16 cellular contexts compared by ENCODE assay signal in genomic region chr5:73822989-73823339, GRCh38.
DNase-seq lines count a peak whose midpoint lies in the region; ATAC-seq, FAIRE-seq and TF ChIP-seq lines count a peak whose summit lies in the region.
"Had no signal": no experiment of that assay in that cellular context is flagged by ENCODE, and none has a peak within 500 bp of the region (broad histone marks: within the 10 kb centered on the region; RNA-seq: fewer than 3 reads in every experiment).

No MANE protein-coding gene starts in this region.

- H4K20me1 ChIP-seq in astrocyte (ENCODE audit: insufficient read depth, low read length) = no peaks in the 10 kb centered on the region

- H3K9me3 ChIP-seq in astrocyte (ENCODE audit: insufficient read depth, low read depth, low read length) = no peaks in the 10 kb centered on the region
- H3K9me3 ChIP-seq in left lung = no peaks in the 10 kb centered on the region

- intact Hi-C loops in left lung (cut with DNase I) = no loop called here

- peaks cover 66% of the 10 kb centered on the region for H3K4me1 ChIP-seq in ACC112 (ENCODE audit: control insufficient read depth, insufficient read depth, low read length, unreplicated experiment)
- peaks cover 43% of the 10 kb centered on the region for H3K4me1 ChIP-seq in astrocyte (ENCODE audit: insufficient read depth, low read length)
- peaks cover 4% of the 10 kb centered on the region in 2 donors for H3K4me1 ChIP-seq in left lung

- H3K4me2 ChIP-seq in astrocyte (ENCODE audit: low read length) = peak overlapping the region; percentile 30

- ATAC-seq in left lung (peak; percentile 78), HG03460 (IDR thresholded peaks at IDR 0.05; ENCODE audit: unreplicated experiment) (no peak), HG03442 (IDR thresholded peaks at IDR 0.05; ENCODE audit: unreplicated experiment) (no peak)
- ATAC-seq: stimulated activated naive CD8-positive, alpha-beta T cell treated with anti-CD3 and anti-CD28 coated beads, Interleukin-15, amount 100 ng/mL, for 72 hours had no signal

- H3K27me3 Mint-ChIP-seq in astrocyte (ENCODE audit: low read depth, unreplicated experiment) = no peaks in the 10 kb centered on the region
- H3K27me3 Mint-ChIP-seq: stimulated activated naive CD8-positive, alpha-beta T cell treated with anti-CD3 and anti-CD28 coated beads, Interleukin-15, amount 100 ng/mL, for 72 hours had no signal

- peak; percentile 56 for DNase-seq in M059J (ENCODE audit: low read depth)
- DNase-seq in astrocyte (ENCODE audit: low read depth) = peak; percentile 49
- DNase-seq in left lung = no peak
- DNase-seq in NCI-H1436 (lab: John Stamatoyannopoulos, UW) = no peak
- DNase-seq in H4 (ENCODE audit: low spot score) = no peak
- DNase-seq: GF-D8; NCI-H2107; SHP77; stimulated activated CD4-positive, alpha-beta T cell treated with anti-CD3 and anti-CD28 coated beads, Interleukin-4, amount 100 ng/mL, for 1 hour; stimulated activated naive CD8-positive, alpha-beta T cell treated with anti-CD3 and anti-CD28 coated beads, Interleukin-15, amount 100 ng/mL, for 72 hours; WERI-Rb-1 had no signal

- TF ChIP-seq CTCF in astrocyte (IDR thresholded peaks at IDR 0.05; ENCODE audit: insufficient read depth, low read depth, low read length) = no peak
- TF ChIP-seq CTCF in left lung (IDR thresholded peaks at IDR 0.05) = no peak

- peak overlapping the region; percentile 49 for H3K27ac Mint-ChIP-seq in astrocyte (ENCODE audit: unreplicated experiment)
- H3K27ac Mint-ChIP-seq: activated T-helper 1 cell treated with anti-CD3 and anti-CD28 coated beads, Interleukin-12 subunit alpha, Interleukin-12 subunit beta, Interleukin-2, Interleukin-4 antibody, amounts not matched to agents 30 ng/mL and 10 ng/mL and 1 ng/mL, durations not matched to agents 14 hours and 24 hours and 36 hours; stimulated activated naive CD8-positive, alpha-beta T cell treated with anti-CD3 and anti-CD28 coated beads, Interleukin-15, amount 100 ng/mL, for 72 hours had no signal

- FAIRE-seq in astrocyte (lab: Jason Lieb, UNC) = no peak

- H3K36me3 Mint-ChIP-seq in astrocyte (ENCODE audit: low read depth, unreplicated experiment) = peaks cover 3% of the 10 kb centered on the region

- H3K9ac ChIP-seq in astrocyte (ENCODE audit: low read length) = no peak overlapping the region

- H3K79me2 ChIP-seq in ACC112 (ENCODE audit: control insufficient read depth, insufficient read depth, low read length, unreplicated experiment) (no peaks in the 10 kb centered on the region), astrocyte (ENCODE audit: insufficient read depth, low read length) (no peaks in the 10 kb centered on the region)

- H3K4me3 ChIP-seq in ACC112 (ENCODE audit: low read depth, low read length) (no peak overlapping the region), astrocyte (ENCODE audit: insufficient read depth, low read depth, low read length) (no peak overlapping the region), left lung (no peak overlapping the region)

- peaks cover 41% of the 10 kb centered on the region for H3K4me1 Mint-ChIP-seq in astrocyte (ENCODE audit: low read depth, unreplicated experiment)
- H3K4me1 Mint-ChIP-seq: central memory CD8-positive, alpha-beta T cell; stimulated activated naive CD8-positive, alpha-beta T cell treated with anti-CD3 and anti-CD28 coated beads, Interleukin-15, amount 100 ng/mL, for 72 hours had no signal

- H3K27ac ChIP-seq in ACC112 (ENCODE audit: low read depth, low read length) (peak overlapping the region; percentile 26), astrocyte (ENCODE audit: low read depth, low read length) (peak overlapping the region; percentile 7), left lung (peak overlapping the region in 1 of 2 donors; percentile 42)
- H3K27ac ChIP-seq: WERI-Rb-1 had no signal

- H3K4me3 Mint-ChIP-seq in astrocyte (ENCODE audit: unreplicated experiment) = no peak overlapping the region
- H3K4me3 Mint-ChIP-seq: activated T-helper 1 cell treated with anti-CD3 and anti-CD28 coated beads, Interleukin-12 subunit alpha, Interleukin-12 subunit beta, Interleukin-2, Interleukin-4 antibody, amounts not matched to agents 30 ng/mL and 10 ng/mL and 1 ng/mL, durations not matched to agents 14 hours and 24 hours and 36 hours; central memory CD8-positive, alpha-beta T cell; stimulated activated naive CD8-positive, alpha-beta T cell treated with anti-CD3 and anti-CD28 coated beads, Interleukin-15, amount 100 ng/mL, for 72 hours had no signal

- H2AFZ ChIP-seq in ACC112 (ENCODE audit: low read length, unreplicated experiment) (no peak overlapping the region), astrocyte (ENCODE audit: low read depth, low read length) (no peak overlapping the region)

- no peaks in the 10 kb centered on the region for H3K9me3 Mint-ChIP-seq in astrocyte (ENCODE audit: unreplicated experiment)
- H3K9me3 Mint-ChIP-seq: activated T-helper 1 cell treated with anti-CD3 and anti-CD28 coated beads, Interleukin-12 subunit alpha, Interleukin-12 subunit beta, Interleukin-2, Interleukin-4 antibody, amounts not matched to agents 30 ng/mL and 10 ng/mL and 1 ng/mL, durations not matched to agents 14 hours and 24 hours and 36 hours; central memory CD8-positive, alpha-beta T cell; stimulated activated naive CD8-positive, alpha-beta T cell treated with anti-CD3 and anti-CD28 coated beads, Interleukin-15, amount 100 ng/mL, for 72 hours had no signal

- no peaks in the 10 kb centered on the region; the same call in 1 of the 2 replicates for H3K36me3 ChIP-seq in ACC112 (ENCODE audit: insufficient read depth, low read length)
- no peaks in the 10 kb centered on the region for H3K36me3 ChIP-seq in astrocyte (ENCODE audit: insufficient read depth, low read length)
- no peaks in the 10 kb centered on the region for H3K36me3 ChIP-seq in left lung
- H3K36me3 ChIP-seq: WERI-Rb-1 had no signal

- H3K27me3 ChIP-seq in ACC112 (ENCODE audit: insufficient read depth, low read length) (no peaks in the 10 kb centered on the region), astrocyte (ENCODE audit: insufficient read depth, low read length) (no peaks in the 10 kb centered on the region), left lung (no peaks in the 10 kb centered on the region)

Comparison
In these comparisons a context has a peak if more than half of its experiments do, and no peak if none do; other contexts are left out.
1. DNase-seq: peak in M059J (single experiment) and astrocyte (single experiment); none in left lung (0 of 2), NCI-H1436 (single experiment) and H4 (single experiment).